ENCODE assay signal across 1 cellular context in the genomic region with DNA sequence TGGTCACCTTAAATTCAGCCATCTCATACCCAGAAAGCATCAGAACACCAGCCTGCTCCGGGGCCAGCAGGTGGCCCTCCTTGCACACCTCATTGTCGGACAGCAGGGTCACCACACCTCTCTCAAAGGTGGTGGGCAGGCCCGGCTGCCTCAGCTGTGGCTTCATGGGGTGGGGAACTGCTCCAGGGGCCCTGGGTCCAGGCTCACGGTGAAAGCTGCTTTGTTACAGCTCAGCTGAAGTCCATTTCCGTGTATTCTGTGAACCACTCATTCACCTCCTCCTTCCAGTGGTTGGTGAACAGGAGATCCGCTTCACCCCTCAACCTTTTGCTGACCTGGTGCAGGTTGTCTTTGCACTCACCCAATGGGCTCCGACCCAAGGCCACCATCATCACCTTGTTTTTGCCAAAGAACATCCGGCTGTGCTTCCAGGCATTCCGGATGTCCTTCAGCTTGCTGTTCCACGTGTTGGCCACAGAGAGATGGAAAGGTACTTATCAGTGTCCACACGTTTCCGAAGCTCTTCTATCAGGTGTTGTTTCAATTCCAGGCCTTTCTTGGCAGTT.
TF ChIP-seq lines count a peak whose summit lies in the region.

No MANE protein-coding gene starts in this region.

TF ChIP-seq in HepG2, 621 proteins besides CTCF, POLR2A, EP300 and RAD21 (continued from another document and continues in another):
- TF ChIP-seq REST (IDR thresholded peaks at IDR 0.05; ENCODE audit: borderline replicate concordance in 1 of 2, low read depth in 1 of 2, low read length in 2 of 2) = no peak
- TF ChIP-seq, protein P1, sequence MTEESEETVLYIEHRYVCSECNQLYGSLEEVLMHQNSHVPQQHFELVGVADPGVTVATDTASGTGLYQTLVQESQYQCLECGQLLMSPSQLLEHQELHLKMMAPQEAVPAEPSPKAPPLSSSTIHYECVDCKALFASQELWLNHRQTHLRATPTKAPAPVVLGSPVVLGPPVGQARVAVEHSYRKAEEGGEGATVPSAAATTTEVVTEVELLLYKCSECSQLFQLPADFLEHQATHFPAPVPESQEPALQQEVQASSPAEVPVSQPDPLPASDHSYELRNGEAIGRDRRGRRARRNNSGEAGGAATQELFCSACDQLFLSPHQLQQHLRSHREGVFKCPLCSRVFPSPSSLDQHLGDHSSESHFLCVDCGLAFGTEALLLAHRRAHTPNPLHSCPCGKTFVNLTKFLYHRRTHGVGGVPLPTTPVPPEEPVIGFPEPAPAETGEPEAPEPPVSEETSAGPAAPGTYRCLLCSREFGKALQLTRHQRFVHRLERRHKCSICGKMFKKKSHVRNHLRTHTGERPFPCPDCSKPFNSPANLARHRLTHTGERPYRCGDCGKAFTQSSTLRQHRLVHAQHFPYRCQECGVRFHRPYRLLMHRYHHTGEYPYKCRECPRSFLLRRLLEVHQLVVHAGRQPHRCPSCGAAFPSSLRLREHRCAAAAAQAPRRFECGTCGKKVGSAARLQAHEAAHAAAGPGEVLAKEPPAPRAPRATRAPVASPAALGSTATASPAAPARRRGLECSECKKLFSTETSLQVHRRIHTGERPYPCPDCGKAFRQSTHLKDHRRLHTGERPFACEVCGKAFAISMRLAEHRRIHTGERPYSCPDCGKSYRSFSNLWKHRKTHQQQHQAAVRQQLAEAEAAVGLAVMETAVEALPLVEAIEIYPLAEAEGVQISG (CRISPR knock-in tag; IDR thresholded peaks at IDR 0.05) = peak; percentile 59
- TF ChIP-seq HINFP (CRISPR knock-in tag; IDR thresholded peaks at IDR 0.05; ENCODE audit: low read depth) = peak; percentile 72; the same call in 1 of the 2 replicates
- no peak for TF ChIP-seq ZFP82 (CRISPR knock-in tag; IDR thresholded peaks at IDR 0.05; ENCODE audit: borderline replicate concordance)
- 0 out of 2 replicates have a peak, but pooled peaks have one; percentile 24 for TF ChIP-seq ZNF557 (CRISPR knock-in tag; IDR thresholded peaks at IDR 0.05)
- TF ChIP-seq CREBL2 (CRISPR knock-in tag; IDR thresholded peaks at IDR 0.05; ENCODE audit: borderline replicate concordance) = no peak
- no peak for TF ChIP-seq PAX8 (CRISPR knock-in tag; IDR thresholded peaks at IDR 0.05; ENCODE audit: borderline replicate concordance)
- TF ChIP-seq ZSCAN22 (CRISPR knock-in tag; IDR thresholded peaks at IDR 0.05) = no peak
- TF ChIP-seq ZNF713 (CRISPR knock-in tag; IDR thresholded peaks at IDR 0.05) = no peak
- TF ChIP-seq DMAP1 (CRISPR knock-in tag; IDR thresholded peaks at IDR 0.05) = peak; percentile 61
- TF ChIP-seq, protein P2, sequence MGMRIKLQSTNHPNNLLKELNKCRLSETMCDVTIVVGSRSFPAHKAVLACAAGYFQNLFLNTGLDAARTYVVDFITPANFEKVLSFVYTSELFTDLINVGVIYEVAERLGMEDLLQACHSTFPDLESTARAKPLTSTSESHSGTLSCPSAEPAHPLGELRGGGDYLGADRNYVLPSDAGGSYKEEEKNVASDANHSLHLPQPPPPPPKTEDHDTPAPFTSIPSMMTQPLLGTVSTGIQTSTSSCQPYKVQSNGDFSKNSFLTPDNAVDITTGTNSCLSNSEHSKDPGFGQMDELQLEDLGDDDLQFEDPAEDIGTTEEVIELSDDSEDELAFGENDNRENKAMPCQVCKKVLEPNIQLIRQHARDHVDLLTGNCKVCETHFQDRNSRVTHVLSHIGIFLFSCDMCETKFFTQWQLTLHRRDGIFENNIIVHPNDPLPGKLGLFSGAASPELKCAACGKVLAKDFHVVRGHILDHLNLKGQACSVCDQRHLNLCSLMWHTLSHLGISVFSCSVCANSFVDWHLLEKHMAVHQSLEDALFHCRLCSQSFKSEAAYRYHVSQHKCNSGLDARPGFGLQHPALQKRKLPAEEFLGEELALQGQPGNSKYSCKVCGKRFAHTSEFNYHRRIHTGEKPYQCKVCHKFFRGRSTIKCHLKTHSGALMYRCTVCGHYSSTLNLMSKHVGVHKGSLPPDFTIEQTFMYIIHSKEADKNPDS (CRISPR knock-in tag; IDR thresholded peaks at IDR 0.05) = 0 out of 2 replicates have a peak, but pooled peaks have one; percentile 37
- TF ChIP-seq PITX1 (CRISPR knock-in tag; IDR thresholded peaks at IDR 0.05) = no peak; the same call in 1 of the 2 replicates
- TF ChIP-seq ZKSCAN8 (CRISPR knock-in tag; IDR thresholded peaks at IDR 0.05; ENCODE audit: borderline replicate concordance) = 0 out of 2 replicates have a peak, but pooled peaks have one; percentile 51
- no peak for TF ChIP-seq RBAK (CRISPR knock-in tag; IDR thresholded peaks at IDR 0.05)
- no peak for TF ChIP-seq ZNF879 (CRISPR knock-in tag; IDR thresholded peaks at IDR 0.05)
- TF ChIP-seq ZNF263 (CRISPR knock-in tag; IDR thresholded peaks at IDR 0.05) = 0 out of 2 replicates have a peak, but pooled peaks have one; percentile 41
- TF ChIP-seq NRL (CRISPR knock-in tag; IDR thresholded peaks at IDR 0.05; ENCODE audit: borderline replicate concordance) = no peak
- TF ChIP-seq RFX5 (IDR thresholded peaks at IDR 0.05; ENCODE audit: low read depth, low read length) = no peak
- TF ChIP-seq TEAD2 (CRISPR knock-in tag; IDR thresholded peaks at IDR 0.05) = no peak
- TF ChIP-seq FOXA3 (CRISPR knock-in tag; IDR thresholded peaks at IDR 0.05) = peak; percentile 40; the same call in 1 of the 2 replicates
- TF ChIP-seq ZBTB7A (CRISPR knock-in tag; IDR thresholded peaks at IDR 0.05) = 0 out of 2 replicates have a peak, but pooled peaks have one; percentile 15
- TF ChIP-seq ZBTB20 (CRISPR knock-in tag; IDR thresholded peaks at IDR 0.05; ENCODE audit: borderline replicate concordance, low read depth) = no peak
- peak; percentile 73; the same call in 1 of the 2 replicates for TF ChIP-seq ZNF317 (CRISPR knock-in tag; IDR thresholded peaks at IDR 0.05)
- 0 out of 2 replicates have a peak, but pooled peaks have one; percentile 51 for TF ChIP-seq RCOR2 (CRISPR knock-in tag; IDR thresholded peaks at IDR 0.05)
- TF ChIP-seq U2AF2 (IDR thresholded peaks at IDR 0.05; ENCODE audit: low read depth, low read length) = no peak
- TF ChIP-seq ZNF768 (CRISPR knock-in tag; IDR thresholded peaks at IDR 0.05) = no peak
- peak; percentile 75 for TF ChIP-seq HOXA3 (CRISPR knock-in tag; IDR thresholded peaks at IDR 0.05)
- no peak for TF ChIP-seq MIER2 (CRISPR knock-in tag; IDR thresholded peaks at IDR 0.05)
- TF ChIP-seq PBX3 (CRISPR knock-in tag; IDR thresholded peaks at IDR 0.05; ENCODE audit: borderline replicate concordance) = no peak
- no peak for TF ChIP-seq ARID3A (IDR thresholded peaks at IDR 0.05; ENCODE audit: low read depth, low read length)
- peak; percentile 29 for TF ChIP-seq XRCC5 (optimal IDR thresholded peaks at IDR 0.05; ENCODE audit: low read length)
- peak; percentile 92; the same call in 1 of the 2 replicates for TF ChIP-seq ERF (CRISPR knock-in tag; IDR thresholded peaks at IDR 0.05)
- TF ChIP-seq, protein P3, sequence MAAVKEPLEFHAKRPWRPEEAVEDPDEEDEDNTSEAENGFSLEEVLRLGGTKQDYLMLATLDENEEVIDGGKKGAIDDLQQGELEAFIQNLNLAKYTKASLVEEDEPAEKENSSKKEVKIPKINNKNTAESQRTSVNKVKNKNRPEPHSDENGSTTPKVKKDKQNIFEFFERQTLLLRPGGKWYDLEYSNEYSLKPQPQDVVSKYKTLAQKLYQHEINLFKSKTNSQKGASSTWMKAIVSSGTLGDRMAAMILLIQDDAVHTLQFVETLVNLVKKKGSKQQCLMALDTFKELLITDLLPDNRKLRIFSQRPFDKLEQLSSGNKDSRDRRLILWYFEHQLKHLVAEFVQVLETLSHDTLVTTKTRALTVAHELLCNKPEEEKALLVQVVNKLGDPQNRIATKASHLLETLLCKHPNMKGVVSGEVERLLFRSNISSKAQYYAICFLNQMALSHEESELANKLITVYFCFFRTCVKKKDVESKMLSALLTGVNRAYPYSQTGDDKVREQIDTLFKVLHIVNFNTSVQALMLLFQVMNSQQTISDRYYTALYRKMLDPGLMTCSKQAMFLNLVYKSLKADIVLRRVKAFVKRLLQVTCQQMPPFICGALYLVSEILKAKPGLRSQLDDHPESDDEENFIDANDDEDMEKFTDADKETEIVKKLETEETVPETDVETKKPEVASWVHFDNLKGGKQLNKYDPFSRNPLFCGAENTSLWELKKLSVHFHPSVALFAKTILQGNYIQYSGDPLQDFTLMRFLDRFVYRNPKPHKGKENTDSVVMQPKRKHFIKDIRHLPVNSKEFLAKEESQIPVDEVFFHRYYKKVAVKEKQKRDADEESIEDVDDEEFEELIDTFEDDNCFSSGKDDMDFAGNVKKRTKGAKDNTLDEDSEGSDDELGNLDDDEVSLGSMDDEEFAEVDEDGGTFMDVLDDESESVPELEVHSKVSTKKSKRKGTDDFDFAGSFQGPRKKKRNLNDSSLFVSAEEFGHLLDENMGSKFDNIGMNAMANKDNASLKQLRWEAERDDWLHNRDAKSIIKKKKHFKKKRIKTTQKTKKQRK (IDR thresholded peaks at IDR 0.05; ENCODE audit: low read length) = no peak
- TF ChIP-seq ELF3 (CRISPR knock-in tag; IDR thresholded peaks at IDR 0.05) = no peak
- TF ChIP-seq SNAPC2 (CRISPR knock-in tag; IDR thresholded peaks at IDR 0.05) = peak; percentile 65; the same call in 1 of the 2 replicates
- TF ChIP-seq KLF11 (CRISPR knock-in tag; IDR thresholded peaks at IDR 0.05) = peak; percentile 54; the same call in 1 of the 2 replicates
- TF ChIP-seq ZNF530 (CRISPR knock-in tag; IDR thresholded peaks at IDR 0.05; ENCODE audit: low read depth) = no peak
- no peak for TF ChIP-seq BRD4 (CRISPR knock-in tag; IDR thresholded peaks at IDR 0.05)
- TF ChIP-seq SALL1 (CRISPR knock-in tag; IDR thresholded peaks at IDR 0.05) = peak; percentile 83
